8 cellular contexts compared by ENCODE assay signal in genomic region chr6:116386581-116387299, GRCh38. TPM values are rescaled to one million over a fixed set of nuclear protein-coding genes. Genes with fewer than 3 reads are reported as not detected.
A peak's percentile ranks its signal among the peaks of the same experiment; 100 is the strongest.
DNase-seq lines count a peak whose midpoint lies in the region; ATAC-seq and TF ChIP-seq lines count a peak whose summit lies in the region.

No MANE protein-coding gene starts in this region.

- no peak overlapping the region for H4K91ac ChIP-seq in trophoblast cell (ENCODE audit: low read depth, low read length)

- no peak overlapping the region for H3K9ac ChIP-seq in trophoblast cell (ENCODE audit: low read length)

- peak overlapping the region; percentile 23 to 56 for H3K27ac ChIP-seq in breast epithelium
- peak overlapping the region; percentile 50 for H3K27ac ChIP-seq in trophoblast cell (ENCODE audit: low read depth, low read length)
- no peak overlapping the region for H3K27ac ChIP-seq in prostate gland

- H3K27me3 ChIP-seq in breast epithelium (no peaks in the 10 kb centered on the region), trophoblast cell (ENCODE audit: insufficient read depth, low read length) (no peaks in the 10 kb centered on the region), prostate gland (replicated peaks; ENCODE audit: insufficient read depth) (no peaks in the 10 kb centered on the region)

- no peak overlapping the region for H3K4me3 ChIP-seq in breast epithelium
- H3K4me3 ChIP-seq in trophoblast cell (ENCODE audit: low read depth, low read length): no peak overlapping the region
- H3K4me3 ChIP-seq in prostate gland: no peak overlapping the region

- no peaks in the 10 kb centered on the region for H3K36me3 ChIP-seq in breast epithelium
- H3K36me3 ChIP-seq in trophoblast cell (ENCODE audit: control insufficient read depth in 1 of 2, insufficient read depth in 2 of 2, low read length in 2 of 2): no peaks in the 10 kb centered on the region
- no peaks in the 10 kb centered on the region for H3K36me3 ChIP-seq in prostate gland

- no peak overlapping the region for H2AFZ ChIP-seq in trophoblast cell (ENCODE audit: insufficient read depth, low read length, poor library complexity)

- H3K79me1 ChIP-seq in trophoblast cell (ENCODE audit: low read length): peaks cover 4% of the 10 kb centered on the region

- intact Hi-C loops in breast epithelium (cut with DNase I; ENCODE audit: low total_unique reads): no loop called here
- intact Hi-C loops in prostate gland (cut with DNase I): no loop called here

- H2BK5ac ChIP-seq in trophoblast cell (ENCODE audit: low read depth, low read length, poor library complexity): no peak overlapping the region

- no peak overlapping the region for H3K18ac ChIP-seq in trophoblast cell (ENCODE audit: low read length)

- H3K9me3 ChIP-seq in breast epithelium (no peaks in the 10 kb centered on the region), trophoblast cell (ENCODE audit: insufficient read depth, low read depth, low read length) (no peaks in the 10 kb centered on the region), prostate gland (no peaks in the 10 kb centered on the region)

- H3K79me2 ChIP-seq in trophoblast cell (ENCODE audit: control insufficient read depth, insufficient read depth, low read length, poor library complexity): no peaks in the 10 kb centered on the region

- H2BK120ac ChIP-seq in trophoblast cell (ENCODE audit: insufficient read depth, low read length, poor library complexity): no peak overlapping the region

- no peak overlapping the region for H3K23ac ChIP-seq in trophoblast cell (ENCODE audit: low read length)

- ATAC-seq in GM18511 (IDR thresholded peaks at IDR 0.05; ENCODE audit: unreplicated experiment) (peak; percentile 53), HG03432 (IDR thresholded peaks at IDR 0.05; ENCODE audit: unreplicated experiment) (peak; percentile 43)

- TF ChIP-seq CTCF in breast epithelium (IDR thresholded peaks at IDR 0.05): no peak
- TF ChIP-seq CTCF in prostate gland (IDR thresholded peaks at IDR 0.05): no peak

- H3K4me2 ChIP-seq in trophoblast cell (ENCODE audit: low read length): no peak overlapping the region

- TF ChIP-seq POLR2A in breast epithelium (IDR thresholded peaks at IDR 0.05) (no peak), prostate gland (IDR thresholded peaks at IDR 0.05) (no peak)

- no peaks in the 10 kb centered on the region for H3K4me1 ChIP-seq in breast epithelium
- H3K4me1 ChIP-seq in trophoblast cell (ENCODE audit: control insufficient read depth in 1 of 2, insufficient read depth in 2 of 2, low read length in 2 of 2): peaks cover 2 to 10% of the 10 kb centered on the region in 2 experiments
- H3K4me1 ChIP-seq in prostate gland (replicated peaks): no peaks in the 10 kb centered on the region

- CTCF ChIA-PET in HEK293T (lab: Yijun Ruan, JAX): no interaction called here

- no peak overlapping the region for H3K4ac ChIP-seq in trophoblast cell (ENCODE audit: low read depth, low read length)

- H2BK12ac ChIP-seq in trophoblast cell (ENCODE audit: low read length): no peak overlapping the region

- DNase-seq in breast epithelium (ENCODE audit: low spot score in 2 of 2) (no peak), trophoblast cell (peak in 1 of 2 donors; percentile 34), prostate gland (ENCODE audit: low spot score) (no peak), HEK293T (ENCODE audit: extremely low spot score) (no peak)
- DNase-seq in activated naive CD4-positive, alpha-beta T cell (lab: John Stamatoyannopoulos, UW): no peak
- DNase-seq in stimulated activated CD4-positive, alpha-beta T cell treated with anti-CD3 and anti-CD28 coated beads, Interleukin-4, amount 100 ng/mL, for 4 hours: no peak

- POLR2A ChIA-PET in HEK293T (lab: Yijun Ruan, JAX): no interaction called here

- no peak overlapping the region for H4K12ac ChIP-seq in trophoblast cell (ENCODE audit: low read depth, low read length)

- H4K8ac ChIP-seq in trophoblast cell (ENCODE audit: low read depth, low read length): no peak overlapping the region

- no peak overlapping the region for H2AK5ac ChIP-seq in trophoblast cell (ENCODE audit: low read length)

- no CpG with 5 or more reads among the region's 4 CpGs for WGBS in trophoblast cell (ENCODE audit: extremely low coverage, insufficient coverage, insufficient read length)
- 69% methylated on average over 4 of the region's 4 CpGs for whole genome bisulfite sequencing in prostate gland

- H3K14ac ChIP-seq in trophoblast cell (ENCODE audit: low read length): no peak overlapping the region

TF ChIP-seq in HEK293T, 16 proteins besides CTCF, POLR2A, EP300 and RAD21:
- TF ChIP-seq NFRKB (IDR thresholded peaks at IDR 0.05) (no peak), SP1 (IDR thresholded peaks at IDR 0.05) (no peak), ELF4 (IDR thresholded peaks at IDR 0.05) (no peak), FOXM1 (IDR thresholded peaks at IDR 0.05; ENCODE audit: borderline replicate concordance) (no peak), SUZ12 (IDR thresholded peaks at IDR 0.05) (no peak), PKNOX1 (IDR thresholded peaks at IDR 0.05) (no peak), HDGF (IDR thresholded peaks at IDR 0.05; ENCODE audit: borderline replicate concordance) (no peak), FOXK2 (IDR thresholded peaks at IDR 0.05) (no peak), LEF1 (IDR thresholded peaks at IDR 0.05; ENCODE audit: borderline replicate concordance) (no peak), BHLHE40 (IDR thresholded peaks at IDR 0.05; ENCODE audit: borderline replicate concordance) (no peak), TARDBP (IDR thresholded peaks at IDR 0.05) (no peak)

RNA-seq across cellular contexts. Expression of gene DSE, which starts 16.0 kb away (rescaled TPM):
- total RNA-seq in breast epithelium: 100 to 1,000 TPM in 1 of 3 donors, 10 to 100 TPM in 2; 40.6 to 133 (median 50.9) TPM
- polyA plus RNA-seq in trophoblast cell (2013): 20.0 and 20.3 TPM in 2 replicates
- 10 to 100 TPM; 15.8 to 36.5 TPM for total RNA-seq in prostate gland

Comparison
In these comparisons a context has a peak if more than half of its experiments do, and no peak if none do; other contexts are left out.
1. H3K27ac ChIP-seq: peak in breast epithelium (2 of 2) and trophoblast cell (single experiment); none in prostate gland (0 of 2).